ENCODE assay signal across 5 cellular contexts in genomic region chr5:14319102-14319501, GRCh38.
"Had no signal": no experiment of that assay in that cellular context is flagged by ENCODE, and none has a peak within 500 bp of the region (broad histone marks: within the 10 kb centered on the region; RNA-seq: fewer than 3 reads in every experiment).

No MANE protein-coding gene starts in this region.

- H3K4me2 ChIP-seq: GM23338 had no signal

- H3K27me3 Mint-ChIP-seq: IgD-negative memory B cell had no signal

- H3K4me3 Mint-ChIP-seq: GM23338, H9, IgD-negative memory B cell had no signal

- H2AFZ ChIP-seq: GM23338 had no signal

- H3K27ac Mint-ChIP-seq: GM23338 had no signal

- ATAC-seq: GM23338 had no signal

- H3K9me3 Mint-ChIP-seq: IgD-negative memory B cell had no signal

- H3K4me3 ChIP-seq: GM23338 had no signal

- DNase-seq: H9, HCEC 1CT, KBM-7 had no signal
